21 cellular contexts compared by ENCODE assay signal in the genomic region with DNA sequence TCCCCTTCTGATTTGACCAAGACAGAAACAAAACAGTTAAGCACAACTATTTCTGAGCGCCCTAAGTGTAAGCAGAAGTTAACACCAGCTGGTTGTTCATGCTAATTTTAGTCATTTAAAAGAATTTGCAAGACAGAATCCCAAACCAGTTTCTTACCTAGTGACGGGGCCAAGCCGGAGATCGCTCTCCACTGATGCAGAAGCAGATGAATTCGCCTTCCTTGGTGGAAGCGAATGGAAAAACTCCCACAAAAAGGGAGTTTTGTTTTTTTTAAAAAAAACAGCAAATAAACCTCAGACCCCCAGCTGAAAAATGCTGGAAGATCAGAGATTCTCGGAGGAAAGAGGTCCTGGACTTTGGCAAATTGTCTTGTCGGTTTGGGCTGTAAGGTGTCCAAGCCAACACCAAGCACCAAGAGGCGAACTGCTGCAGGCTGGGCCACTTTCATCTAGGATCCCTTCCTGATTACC. TPM values are rescaled to one million over a fixed set of nuclear protein-coding genes. Genes with fewer than 3 reads are reported as not detected.
DNase-seq lines count a peak whose midpoint lies in the region; ATAC-seq, FAIRE-seq and TF ChIP-seq lines count a peak whose summit lies in the region.
"Had no signal": no experiment of that assay in that cellular context is flagged by ENCODE, and none has a peak within 500 bp of the region (broad histone marks: within the 10 kb centered on the region; RNA-seq: fewer than 3 reads in every experiment).

No MANE protein-coding gene starts in this region.

- peaks cover 59% of the 10 kb centered on the region for H3K4me1 Mint-ChIP-seq in stimulated activated memory B cell treated with anti-CD40 and anti-IgM and Interleukin-4, amounts not matched to agents 10 μg/mL and 1 μg/mL and 100 μg/mL, for 72 hours
- H3K4me1 Mint-ChIP-seq: activated T-helper 17 cell treated with anti-CD3 and anti-CD28 coated beads, Interleukin-2, amount 50 U/mL, for 72 hours had no signal

- WGBS in HUES64 = 17% methylated on average over 9 of the region's 9 CpGs
- WGBS in H1 (ENCODE audit: extremely low coverage in 1 of 2, insufficient coverage in 1 of 2, insufficient read length in 1 of 2, insufficient replicate concordance in 2 of 2, low coverage in 1 of 2, low lambda C conversion rate in 2 of 2, missing lambda C conversion rate in 1 of 2), 2 experiments = 4% methylated on average over 9 of the region's 9 CpGs; no CpG with 5 or more reads in 1 of the 2 experiments
- 68% methylated on average over 9 of the region's 9 CpGs for WGBS in right cardiac atrium

- no peaks in the 10 kb centered on the region for H3K79me1 ChIP-seq in H1 (ENCODE audit: low read depth, low read length)

- H4K91ac ChIP-seq in H1 (replicated peaks; ENCODE audit: insufficient read length, low read length) = peak overlapping the region; percentile 20

- H3K36me3 ChIP-seq in HUES64 (ENCODE audit: insufficient read depth, low read length) (0 out of 2 replicates have a peak, but pooled peaks cover 2% of the 10 kb centered on the region), H1 (ENCODE audit: control insufficient read depth in 2 of 4, insufficient read depth in 4 of 4, low read length in 3 of 4) (no peaks in the 10 kb centered on the region)
- H3K36me3 ChIP-seq: brain microvascular endothelial cell, heart right ventricle, upper lobe of left lung had no signal

- peaks cover 7% of the 10 kb centered on the region for H3K4me1 ChIP-seq in HUES64 (ENCODE audit: insufficient read depth, low read length)
- peaks cover 4 to 9% (median 6%) of the 10 kb centered on the region in 4 experiments for H3K4me1 ChIP-seq in H1 (replicated peaks in 1 of 4; ENCODE audit: control insufficient read depth in 3 of 4, insufficient read depth in 4 of 4, low read length in 3 of 4)
- H3K4me1 ChIP-seq in right cardiac atrium (ENCODE audit: control insufficient read depth, insufficient read depth, low read length) = no peaks in the 10 kb centered on the region
- H3K4me1 ChIP-seq: upper lobe of left lung had no signal

- H4K5ac ChIP-seq in H1 (ENCODE audit: insufficient read length, low read depth, low read length) = no peak overlapping the region

- peak; percentile 41 for TF ChIP-seq POLR2A in GM19193 (IDR thresholded peaks at IDR 0.05; ENCODE audit: extremely low read depth, insufficient read depth, insufficient read length)
- TF ChIP-seq POLR2A in H1 (IDR thresholded peaks at IDR 0.05; ENCODE audit: control extremely low read depth in 1 of 2, low read depth in 2 of 2, low read length in 2 of 2) = peak; percentile 69 to 81

- peak overlapping the region; percentile 74 for H3K4me3 Mint-ChIP-seq in stimulated activated memory B cell treated with anti-CD40 and anti-IgM and Interleukin-4, amounts not matched to agents 10 μg/mL and 1 μg/mL and 100 μg/mL, for 72 hours
- H3K4me3 Mint-ChIP-seq: activated T-helper 17 cell treated with anti-CD3 and anti-CD28 coated beads, Interleukin-2, amount 50 U/mL, for 72 hours; nephron had no signal

- peak overlapping the region; percentile 86 for H2BK20ac ChIP-seq in H1 (ENCODE audit: low read length)

- no peak for TF ChIP-seq CTCF in H1 (IDR thresholded peaks at IDR 0.05; ENCODE audit: control extremely low read depth in 1 of 3, insufficient read depth in 1 of 3, low read depth in 1 of 3, low read length in 3 of 3)

- ATAC-seq in stimulated activated memory B cell treated with anti-CD40 and anti-IgM and Interleukin-4, amounts not matched to agents 10 μg/mL and 1 μg/mL and 100 μg/mL, for 72 hours = peak; percentile 59
- ATAC-seq in right cardiac atrium = no peak
- ATAC-seq: activated T-helper 17 cell treated with anti-CD3 and anti-CD28 coated beads, Interleukin-2, amount 50 U/mL, for 72 hours; heart right ventricle; Panc1 had no signal

- H3K27me3 ChIP-seq in HUES64 (ENCODE audit: insufficient read depth, low read length) (no peaks in the 10 kb centered on the region), H1 (replicated peaks in 1 of 4; ENCODE audit: control insufficient read depth in 3 of 4, extremely low read depth in 1 of 4, insufficient read depth in 3 of 4, low read length in 3 of 4) (no peaks in the 10 kb centered on the region), right cardiac atrium (ENCODE audit: control insufficient read depth, insufficient read depth) (no peaks in the 10 kb centered on the region)
- H3K27me3 ChIP-seq: brain microvascular endothelial cell, heart right ventricle, upper lobe of left lung had no signal

- H3K79me2 ChIP-seq in H1 (ENCODE audit: control insufficient read depth in 1 of 2, insufficient read depth in 2 of 2, low read length in 2 of 2) = no peaks in the 10 kb centered on the region

- H4K8ac ChIP-seq in H1 (ENCODE audit: extremely low read depth, insufficient read depth, low read length) = no peak overlapping the region

- H3K27ac ChIP-seq in HUES64 (ENCODE audit: low read depth, low read length) (peak overlapping the region; percentile 89), H1 (ENCODE audit: low read depth, low read length) (peak overlapping the region; percentile 65; the same call in 1 of the 2 replicates), right cardiac atrium (ENCODE audit: low read length) (no peak overlapping the region)
- H3K27ac ChIP-seq: brain microvascular endothelial cell, heart right ventricle, upper lobe of left lung had no signal

- no peaks in the 10 kb centered on the region for H3K23me2 ChIP-seq in H1 (ENCODE audit: low read depth, low read length)

- H3K56ac ChIP-seq in H1 (replicated peaks; ENCODE audit: insufficient read length, low read depth, low read length) = no peak overlapping the region

- no peak overlapping the region for H2AK5ac ChIP-seq in H1 (ENCODE audit: low read depth, low read length)

- peak; percentile 77 for FAIRE-seq in H1 (lab: Jason Lieb, UNC)

- no peak overlapping the region for H3K23ac ChIP-seq in H1 (ENCODE audit: insufficient read length)

- CTCF ChIA-PET in H1 (lab: Charles Lee; ENCODE audit: partially characterized antibody) = interaction anchor here (0.6 to 1.3 kb wide), 3 partner anchors 10 to 77 kb away, joined by 3 to 6 read pairs (median 5); no protein-coding TSS in a partner anchor

- TF ChIP-seq RAD21 in H1 (IDR thresholded peaks at IDR 0.05 in 1 of 2, conservative IDR thresholded peaks at IDR 0.05 in 1 of 2; ENCODE audit: low read depth in 2 of 2, low read length in 2 of 2) = no peak

- H3K4me2 ChIP-seq in H1 (ENCODE audit: insufficient read depth in 1 of 2, low read depth in 2 of 2, low read length in 2 of 2) = peak overlapping the region; percentile 52 to 57

- H3K9me3 ChIP-seq in HUES64 (ENCODE audit: insufficient read depth, low read depth, low read length) (no peaks in the 10 kb centered on the region), H1 (ENCODE audit: insufficient read depth in 2 of 2, low read depth in 1 of 2, low read length in 1 of 2) (no peaks in the 10 kb centered on the region), right cardiac atrium (ENCODE audit: control insufficient read depth, low read length) (no peaks in the 10 kb centered on the region)
- H3K9me3 ChIP-seq: heart right ventricle, upper lobe of left lung had no signal

- no peak for DNase-seq in H1 (ENCODE audit: low read depth in 1 of 2, low spot score in 2 of 2)
- DNase-seq in 8988T = no peak
- no peak for DNase-seq in activated naive CD4-positive, alpha-beta T cell treated with anti-CD3 and anti-CD28 coated beads, Interleukin-2, amount 50 U/mL, for 16 hours
- DNase-seq in right cardiac atrium = no peak
- DNase-seq: activated CD4-positive, CD25-positive, alpha-beta regulatory T cell; AML-193; brain microvascular endothelial cell; cortex of kidney; GOT3; heart right ventricle; IMR-90; kidney glomerular epithelial cell; NCI-H1694; NCI-H748 treated with DMSO at 0.1 percent for 48 hours; upper lobe of left lung had no signal

- H2BK5ac ChIP-seq in H1 (ENCODE audit: low read depth, low read length) = peak overlapping the region; percentile 73

- intact Hi-C loops in right cardiac atrium (cut with DNase I) = no loop called here

- peaks cover 10% of the 10 kb centered on the region for H3K36me3 Mint-ChIP-seq in stimulated activated memory B cell treated with anti-CD40 and anti-IgM and Interleukin-4, amounts not matched to agents 10 μg/mL and 1 μg/mL and 100 μg/mL, for 72 hours

- no peak overlapping the region for H2AFZ ChIP-seq in H1 (ENCODE audit: low read length)

- H3K9ac ChIP-seq in HUES64 (ENCODE audit: low read depth, low read length) (peak overlapping the region; percentile 65), H1 (replicated peaks in 1 of 4; ENCODE audit: extremely low read depth in 1 of 4, low read depth in 3 of 4, low read length in 3 of 4) (no peak overlapping the region)

- H3K4ac ChIP-seq in H1 (replicated peaks; ENCODE audit: insufficient read length, low read depth, low read length) = no peak overlapping the region

- H3K4me3 ChIP-seq in HUES64 (ENCODE audit: low read length) (peak overlapping the region; percentile 6), H1 (ENCODE audit: extremely low read depth in 1 of 4, insufficient read depth in 2 of 4, low read depth in 3 of 4, low read length in 4 of 4) (peak overlapping the region in 1 of 4 experiments; percentile 41; a peak in 4 of 8 replicates), right cardiac atrium (ENCODE audit: low read length) (no peak overlapping the region)
- H3K4me3 ChIP-seq: heart right ventricle, upper lobe of left lung had no signal

- H4K20me1 ChIP-seq in H1 (replicated peaks in 1 of 2; ENCODE audit: control insufficient read depth in 1 of 2, insufficient read depth in 2 of 2, low read length in 2 of 2) = no peaks in the 10 kb centered on the region

- H2BK15ac ChIP-seq in H1 (ENCODE audit: low read length) = no peak overlapping the region

- H3K9me3 Mint-ChIP-seq in stimulated activated memory B cell treated with anti-CD40 and anti-IgM and Interleukin-4, amounts not matched to agents 10 μg/mL and 1 μg/mL and 100 μg/mL, for 72 hours = no peaks in the 10 kb centered on the region
- H3K9me3 Mint-ChIP-seq: activated T-helper 17 cell treated with anti-CD3 and anti-CD28 coated beads, Interleukin-2, amount 50 U/mL, for 72 hours; nephron had no signal

- H3K14ac ChIP-seq in H1 (ENCODE audit: insufficient read length) = no peak overlapping the region

- peak overlapping the region; percentile 95 for H3K18ac ChIP-seq in H1 (ENCODE audit: extremely low read depth, low read length)

- TF ChIP-seq EP300 in H1 (IDR thresholded peaks at IDR 0.05; ENCODE audit: borderline replicate concordance in 1 of 2, low read depth in 2 of 2, low read length in 2 of 2) = no peak

- H3K27ac Mint-ChIP-seq in stimulated activated memory B cell treated with anti-CD40 and anti-IgM and Interleukin-4, amounts not matched to agents 10 μg/mL and 1 μg/mL and 100 μg/mL, for 72 hours = peak overlapping the region; percentile 99
- H3K27ac Mint-ChIP-seq: activated T-helper 17 cell treated with anti-CD3 and anti-CD28 coated beads, Interleukin-2, amount 50 U/mL, for 72 hours had no signal

- peak overlapping the region; percentile 52 for H2BK120ac ChIP-seq in H1 (replicated peaks; ENCODE audit: low read depth, low read length)

- H2BK12ac ChIP-seq in H1 (ENCODE audit: low read depth, low read length) = peak overlapping the region; percentile 68

- POLR2A ChIA-PET in H1 (lab: Charles Lee; ENCODE audit: partially characterized antibody) = interaction anchor here (1.2 to 3.5 kb wide), 6 partner anchors 11 to 65 kb away, joined by 3 to 21 read pairs (median 6); a partner anchor contains a TSS

- no peaks in the 10 kb centered on the region for H3K27me3 Mint-ChIP-seq in stimulated activated memory B cell treated with anti-CD40 and anti-IgM and Interleukin-4, amounts not matched to agents 10 μg/mL and 1 μg/mL and 100 μg/mL, for 72 hours
- H3K27me3 Mint-ChIP-seq: activated T-helper 17 cell treated with anti-CD3 and anti-CD28 coated beads, Interleukin-2, amount 50 U/mL, for 72 hours had no signal

RNA-seq across cellular contexts. Expression of a gene that starts 47.4 kb away (rescaled TPM):
- polyA plus RNA-seq in HUES64 (2013, experiment 1 of 2) = 62.4 TPM
- polyA plus RNA-seq in HUES64 (2013, experiment 2 of 2) = 60.3 TPM
- total RNA-seq in H1 (2021; fragmentation: NEBNext Ultra II Directional; extraction: Animal tissue kit (Norgen Biotek cat#: 25700)) = 89.9 and 101 TPM in 2 replicates
- polyA plus RNA-seq in H1 (2011; rRNA removed) (44.9 and 48.8 TPM in 2 replicates), right cardiac atrium (0.29 TPM)
- polyA plus RNA-seq in H1 (2011; cell fraction: cytosol; rRNA removed) = 57.9 TPM
- polyA plus RNA-seq in H1 (2011; cell fraction: nucleus; rRNA removed) = 196 TPM
- polyA plus RNA-seq in H1 (2012, experiment 1 of 2) = 72.3 to 99.1 TPM (median 81.2 TPM) in 4 replicates
- 26.6 TPM for polyA plus RNA-seq in H1 (2012, experiment 2 of 2)
- 140 TPM for polyA plus RNA-seq in H1 (2013, experiment 1 of 2)
- polyA plus RNA-seq in H1 (2013, experiment 2 of 2) = 134 TPM
- polyA minus RNA-seq in H1 (2011; rRNA and poly(A)+ RNA removed) = 132 and 150 TPM in 2 replicates
- 40.8 TPM for polyA minus RNA-seq in H1 (2011; cell fraction: cytosol; rRNA and poly(A)+ RNA removed)
- polyA minus RNA-seq in H1 (2011; cell fraction: nucleus; rRNA and poly(A)+ RNA removed) = 84.3 TPM
- under 1 TPM; 0.26 to 0.65 (median 0.63) TPM for total RNA-seq in right cardiac atrium
- total RNA-seq: heart right ventricle had no signal

Comparison
In these comparisons a context has a peak if more than half of its experiments do, and no peak if none do; other contexts are left out.
1. RNA of a gene that starts 47.4 kb away (total RNA-seq): 89.9 to 101 TPM in H1; 0.26 to 0.65 TPM in right cardiac atrium; every median in the first group is over 10 times any median in the second.